In genomic region chr2:190540048-190540447, GRCh38 we compare ENCODE assay signal across 16 cellular contexts.
"Had no signal": no experiment of that assay in that cellular context is flagged by ENCODE, and none has a peak within 500 bp of the region (broad histone marks: within the 10 kb centered on the region; RNA-seq: fewer than 3 reads in every experiment).

No MANE protein-coding gene starts in this region.

- H3K27me3 ChIP-seq: dorsolateral prefrontal cortex, gastrocnemius medialis, heart right ventricle, thyroid gland had no signal

- H3K9me3 ChIP-seq: thyroid gland had no signal

- ATAC-seq: gastrocnemius medialis, heart right ventricle, left lobe of liver, mucosa of descending colon, right cardiac atrium had no signal

- H3K4me3 Mint-ChIP-seq: activated B cell treated with CpG ODN at 0.5 μM for 24 hours; activated CD4-positive, alpha-beta T cell treated with anti-CD3 and anti-CD28 coated beads, Interleukin-2, amount 10 ng/mL, durations not matched to agents 7 days and 5 days; nephron had no signal

- H3K27me3 Mint-ChIP-seq: activated B cell treated with CpG ODN at 0.5 μM for 24 hours; activated CD4-positive, alpha-beta T cell treated with anti-CD3 and anti-CD28 coated beads, Interleukin-2, amount 10 ng/mL, durations not matched to agents 7 days and 5 days; progenitor cell of endocrine pancreas had no signal

- H3K27ac Mint-ChIP-seq: activated B cell treated with CpG ODN at 0.5 μM for 24 hours, nephron, progenitor cell of endocrine pancreas had no signal

- H3K36me3 ChIP-seq: gastrocnemius medialis, heart right ventricle, thyroid gland had no signal

- H3K4me3 ChIP-seq: dorsolateral prefrontal cortex, gastrocnemius medialis, heart right ventricle, mucosa of descending colon, thyroid gland had no signal

- H3K27ac ChIP-seq: dorsolateral prefrontal cortex, gastrocnemius medialis, heart right ventricle, thyroid gland had no signal

- DNase-seq: activated B cell treated with CpG ODN at 0.5 μM for 24 hours; activated CD4-positive, alpha-beta T cell treated with anti-CD3 and anti-CD28 coated beads, Interleukin-2, amount 10 ng/mL, durations not matched to agents 7 days and 5 days; activated naive CD4-positive, alpha-beta T cell treated with anti-CD3 and anti-CD28 coated beads, Interleukin-2, amount 50 U/mL, for 16 hours; amygdala; dorsolateral prefrontal cortex; gastrocnemius medialis; heart right ventricle; mammary epithelial cell; mucosa of descending colon; occipital lobe; right cardiac atrium; small intestine; thyroid gland had no signal
